In genomic region chr18:44841221-44841620, GRCh38 we compare ENCODE assay signal across 17 cellular contexts.
"Had no signal": no experiment of that assay in that cellular context is flagged by ENCODE, and none has a peak within 500 bp of the region (broad histone marks: within the 10 kb centered on the region; RNA-seq: fewer than 3 reads in every experiment).

No MANE protein-coding gene starts in this region.

- H3K4me3 ChIP-seq: cardiac muscle cell, esophagus squamous epithelium, gastrocnemius medialis, pancreas, right atrium auricular region, SJSA1, tibial artery had no signal

- H3K27ac Mint-ChIP-seq: activated naive CD4-positive, alpha-beta T cell treated with anti-CD3 and anti-CD28 coated beads, Interleukin-2, amount 50 U/mL, for 72 hours had no signal

- H3K36me3 ChIP-seq: cardiac muscle cell, esophagus squamous epithelium, gastrocnemius medialis, pancreas, right atrium auricular region, SJSA1, tibial artery had no signal

- H3K9me3 Mint-ChIP-seq: neural crest cell had no signal

- H3K36me3 Mint-ChIP-seq: WTC11 had no signal

- DNase-seq: activated CD4-positive, alpha-beta T cell treated with anti-CD3 and anti-CD28 coated beads for 48 hours; activated effector memory CD4-positive, alpha-beta T cell treated with anti-CD3 and anti-CD28 coated beads, Interleukin-2, amount 50 U/mL, for 16 hours; activated T-cell treated with anti-CD3 and anti-CD28 coated beads, Interleukin-2, amount 50 U/mL, for 1 hour; amygdala; esophagus squamous epithelium; gastrocnemius medialis; kidney; pancreas; tibial artery had no signal

- H3K27ac ChIP-seq: cardiac muscle cell, esophagus squamous epithelium, gastrocnemius medialis, pancreas, right atrium auricular region, SJSA1, tibial artery had no signal

- H3K27me3 ChIP-seq: cardiac muscle cell, esophagus squamous epithelium, gastrocnemius medialis, pancreas, right atrium auricular region, SJSA1, tibial artery had no signal

- FAIRE-seq: colon, kidney, pancreas, small intestine had no signal

- H3K9me3 ChIP-seq: esophagus squamous epithelium, gastrocnemius medialis, pancreas, right atrium auricular region, SJSA1, tibial artery had no signal

- H3K4me3 Mint-ChIP-seq: neural crest cell, WTC11 had no signal

- ATAC-seq: activated naive CD4-positive, alpha-beta T cell treated with anti-CD3 and anti-CD28 coated beads, Interleukin-2, amount 50 U/mL, for 72 hours; gastrocnemius medialis; pancreas; WTC11 had no signal
